ENCODE assay signal across 24 cellular contexts in genomic region chr14:53174918-53175317, GRCh38.
"Had no signal": no experiment of that assay in that cellular context is flagged by ENCODE, and none has a peak within 500 bp of the region (broad histone marks: within the 10 kb centered on the region; RNA-seq: fewer than 3 reads in every experiment).

No MANE protein-coding gene starts in this region.

- H3K27me3 ChIP-seq: ascending aorta, body of pancreas, Peyer's patch had no signal

- H3K36me3 ChIP-seq: ascending aorta, Peyer's patch had no signal

- H3K9me3 ChIP-seq: ascending aorta, body of pancreas, Peyer's patch had no signal

- H3K4me3 ChIP-seq: ascending aorta, body of pancreas, Peyer's patch had no signal

- DNase-seq: activated B cell treated with CpG ODN at 0.5 μM for 24 hours; activated CD4-positive, alpha-beta T cell treated with anti-CD3 and anti-CD28 coated beads for 1 hour; activated CD4-positive, alpha-beta T cell treated with anti-CD3 and anti-CD28 coated beads, Interleukin-2, amount 10 ng/mL, durations not matched to agents 24 days and 14 days; activated CD4-positive, alpha-beta T cell treated with anti-CD3 and anti-CD28 coated beads, Interleukin-2, amount 50 U/mL, for 48 hours; activated CD8-positive, alpha-beta memory T cell treated with anti-CD3 and anti-CD28 coated beads, Interleukin-2, amount 10 ng/mL, durations not matched to agents 7 days and 5 days; activated effector memory CD4-positive, alpha-beta T cell treated with anti-CD3 and anti-CD28 coated beads, Interleukin-2, amount 50 U/mL, for 16 hours; activated naive CD4-positive, alpha-beta T cell treated with Interleukin-2 at 50 U/mL for 16 hours; activated naive CD8-positive, alpha-beta T cell treated with anti-CD3 and anti-CD28 coated beads, Interleukin-2, amount 50 U/mL, for 24 hours; activated T-cell treated with anti-CD3 and anti-CD28 coated beads, Interleukin-2, amount 50 U/mL, for 4 hours; amniotic stem cell; body of pancreas; KG1; NCI-H1048; NCI-H1417; NCI-H2029; NCI-H2107; NCI-H2171 treated with DMSO at 0.1 percent for 48 hours; NCI-H226; NCI-H526; NCI-H774; Peyer's patch; SHP77 treated with DMSO at 0.1 percent for 48 hours; T-helper 9 cell had no signal

- H3K4me1 ChIP-seq: ascending aorta, body of pancreas, Peyer's patch had no signal

- H3K27ac ChIP-seq: ascending aorta, body of pancreas, Peyer's patch had no signal
